Comparison of ENCODE assay signal across 2 cellular contexts in the genomic region with DNA sequence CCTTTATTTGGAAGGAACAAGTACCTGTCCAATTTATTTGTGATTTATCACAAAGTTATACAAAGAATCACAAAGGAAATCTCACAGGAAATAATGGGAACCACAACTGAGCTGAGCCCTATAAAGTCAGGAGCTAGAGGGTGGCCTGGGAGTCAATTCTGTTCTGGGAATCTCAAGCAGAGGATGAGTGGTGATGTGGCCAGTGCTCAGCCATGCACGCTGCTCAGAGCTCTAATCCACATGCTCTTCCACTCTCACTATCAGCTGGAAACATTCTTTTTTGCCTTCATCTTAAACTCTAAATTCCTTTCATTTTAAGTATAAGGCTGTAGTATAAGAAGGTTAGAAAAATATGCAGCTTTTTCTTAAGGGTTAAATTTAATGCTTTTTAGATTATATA.
TF ChIP-seq lines count a peak whose summit lies in the region.

No MANE protein-coding gene starts in this region.

TF ChIP-seq in SK-N-SH treated with all-trans-retinoic acid at 6 μM for 48 hours, 23 proteins besides CTCF, POLR2A, EP300 and RAD21 (continued from another document):
- TF ChIP-seq, protein P1, sequence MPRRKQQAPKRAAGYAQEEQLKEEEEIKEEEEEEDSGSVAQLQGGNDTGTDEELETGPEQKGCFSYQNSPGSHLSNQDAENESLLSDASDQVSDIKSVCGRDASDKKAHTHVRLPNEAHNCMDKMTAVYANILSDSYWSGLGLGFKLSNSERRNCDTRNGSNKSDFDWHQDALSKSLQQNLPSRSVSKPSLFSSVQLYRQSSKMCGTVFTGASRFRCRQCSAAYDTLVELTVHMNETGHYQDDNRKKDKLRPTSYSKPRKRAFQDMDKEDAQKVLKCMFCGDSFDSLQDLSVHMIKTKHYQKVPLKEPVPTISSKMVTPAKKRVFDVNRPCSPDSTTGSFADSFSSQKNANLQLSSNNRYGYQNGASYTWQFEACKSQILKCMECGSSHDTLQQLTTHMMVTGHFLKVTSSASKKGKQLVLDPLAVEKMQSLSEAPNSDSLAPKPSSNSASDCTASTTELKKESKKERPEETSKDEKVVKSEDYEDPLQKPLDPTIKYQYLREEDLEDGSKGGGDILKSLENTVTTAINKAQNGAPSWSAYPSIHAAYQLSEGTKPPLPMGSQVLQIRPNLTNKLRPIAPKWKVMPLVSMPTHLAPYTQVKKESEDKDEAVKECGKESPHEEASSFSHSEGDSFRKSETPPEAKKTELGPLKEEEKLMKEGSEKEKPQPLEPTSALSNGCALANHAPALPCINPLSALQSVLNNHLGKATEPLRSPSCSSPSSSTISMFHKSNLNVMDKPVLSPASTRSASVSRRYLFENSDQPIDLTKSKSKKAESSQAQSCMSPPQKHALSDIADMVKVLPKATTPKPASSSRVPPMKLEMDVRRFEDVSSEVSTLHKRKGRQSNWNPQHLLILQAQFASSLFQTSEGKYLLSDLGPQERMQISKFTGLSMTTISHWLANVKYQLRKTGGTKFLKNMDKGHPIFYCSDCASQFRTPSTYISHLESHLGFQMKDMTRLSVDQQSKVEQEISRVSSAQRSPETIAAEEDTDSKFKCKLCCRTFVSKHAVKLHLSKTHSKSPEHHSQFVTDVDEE (CRISPR knock-in tag; IDR thresholded peaks at IDR 0.05), result no peak
- TF ChIP-seq ISL1 (CRISPR knock-in tag; IDR thresholded peaks at IDR 0.05) (no peak), TCF4 (CRISPR knock-in tag; IDR thresholded peaks at IDR 0.05; ENCODE audit: borderline replicate concordance) (no peak), ZNF70 (CRISPR knock-in tag; IDR thresholded peaks at IDR 0.05) (no peak), CSDC2 (CRISPR knock-in tag; IDR thresholded peaks at IDR 0.05) (no peak)
- TF ChIP-seq, protein P2, sequence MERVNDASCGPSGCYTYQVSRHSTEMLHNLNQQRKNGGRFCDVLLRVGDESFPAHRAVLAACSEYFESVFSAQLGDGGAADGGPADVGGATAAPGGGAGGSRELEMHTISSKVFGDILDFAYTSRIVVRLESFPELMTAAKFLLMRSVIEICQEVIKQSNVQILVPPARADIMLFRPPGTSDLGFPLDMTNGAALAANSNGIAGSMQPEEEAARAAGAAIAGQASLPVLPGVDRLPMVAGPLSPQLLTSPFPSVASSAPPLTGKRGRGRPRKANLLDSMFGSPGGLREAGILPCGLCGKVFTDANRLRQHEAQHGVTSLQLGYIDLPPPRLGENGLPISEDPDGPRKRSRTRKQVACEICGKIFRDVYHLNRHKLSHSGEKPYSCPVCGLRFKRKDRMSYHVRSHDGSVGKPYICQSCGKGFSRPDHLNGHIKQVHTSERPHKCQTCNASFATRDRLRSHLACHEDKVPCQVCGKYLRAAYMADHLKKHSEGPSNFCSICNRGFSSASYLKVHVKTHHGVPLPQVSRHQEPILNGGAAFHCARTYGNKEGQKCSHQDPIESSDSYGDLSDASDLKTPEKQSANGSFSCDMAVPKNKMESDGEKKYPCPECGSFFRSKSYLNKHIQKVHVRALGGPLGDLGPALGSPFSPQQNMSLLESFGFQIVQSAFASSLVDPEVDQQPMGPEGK (CRISPR knock-in tag; IDR thresholded peaks at IDR 0.05; ENCODE audit: borderline replicate concordance), result no peak

TF ChIP-seq in SK-N-SH, 30 proteins besides CTCF, POLR2A, EP300 and RAD21 (continued from another document):
- TF ChIP-seq, protein P3, sequence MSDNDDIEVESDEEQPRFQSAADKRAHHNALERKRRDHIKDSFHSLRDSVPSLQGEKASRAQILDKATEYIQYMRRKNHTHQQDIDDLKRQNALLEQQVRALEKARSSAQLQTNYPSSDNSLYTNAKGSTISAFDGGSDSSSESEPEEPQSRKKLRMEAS (IDR thresholded peaks at IDR 0.05; ENCODE audit: low read depth), result no peak
- TF ChIP-seq CHD2 (IDR thresholded peaks at IDR 0.05; ENCODE audit: low read length, partially characterized antibody), result no peak
- TF ChIP-seq, protein P4, sequence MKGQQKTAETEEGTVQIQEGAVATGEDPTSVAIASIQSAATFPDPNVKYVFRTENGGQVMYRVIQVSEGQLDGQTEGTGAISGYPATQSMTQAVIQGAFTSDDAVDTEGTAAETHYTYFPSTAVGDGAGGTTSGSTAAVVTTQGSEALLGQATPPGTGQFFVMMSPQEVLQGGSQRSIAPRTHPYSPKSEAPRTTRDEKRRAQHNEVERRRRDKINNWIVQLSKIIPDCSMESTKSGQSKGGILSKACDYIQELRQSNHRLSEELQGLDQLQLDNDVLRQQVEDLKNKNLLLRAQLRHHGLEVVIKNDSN (IDR thresholded peaks at IDR 0.05; ENCODE audit: borderline replicate concordance, low read depth), result no peak
- TF ChIP-seq, protein P5, sequence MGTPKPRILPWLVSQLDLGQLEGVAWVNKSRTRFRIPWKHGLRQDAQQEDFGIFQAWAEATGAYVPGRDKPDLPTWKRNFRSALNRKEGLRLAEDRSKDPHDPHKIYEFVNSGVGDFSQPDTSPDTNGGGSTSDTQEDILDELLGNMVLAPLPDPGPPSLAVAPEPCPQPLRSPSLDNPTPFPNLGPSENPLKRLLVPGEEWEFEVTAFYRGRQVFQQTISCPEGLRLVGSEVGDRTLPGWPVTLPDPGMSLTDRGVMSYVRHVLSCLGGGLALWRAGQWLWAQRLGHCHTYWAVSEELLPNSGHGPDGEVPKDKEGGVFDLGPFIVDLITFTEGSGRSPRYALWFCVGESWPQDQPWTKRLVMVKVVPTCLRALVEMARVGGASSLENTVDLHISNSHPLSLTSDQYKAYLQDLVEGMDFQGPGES (IDR thresholded peaks at IDR 0.05; ENCODE audit: low read depth, low read length), result no peak
- TF ChIP-seq GATA2 (CRISPR knock-in tag; IDR thresholded peaks at IDR 0.05), result no peak
- TF ChIP-seq TEAD4 (IDR thresholded peaks at IDR 0.05; ENCODE audit: borderline replicate concordance, insufficient read depth), result no peak
- TF ChIP-seq TAF1 (IDR thresholded peaks at IDR 0.05; ENCODE audit: borderline replicate concordance, low read depth, low read length), result no peak
- no peak for TF ChIP-seq NFIC (IDR thresholded peaks at IDR 0.05; ENCODE audit: borderline replicate concordance)
